ENCODE assay signal across 8 cellular contexts in genomic region chr5:121962347-121962670, GRCh38. TPM values are rescaled to one million over a fixed set of nuclear protein-coding genes. Genes with fewer than 3 reads are reported as not detected.
DNase-seq lines count a peak whose midpoint lies in the region; ATAC-seq and TF ChIP-seq lines count a peak whose summit lies in the region.

No MANE protein-coding gene starts in this region.

- H3K4me3 ChIP-seq in RWPE2 (ENCODE audit: severe bottlenecking) (peak overlapping the region; percentile 76), fibroblast of villous mesenchyme (ENCODE audit: low read depth, low read length) (peak overlapping the region; percentile 95), skeletal muscle tissue (ENCODE audit: low read length in 3 of 3) (peak overlapping the region; percentile 78 to 97 (median 91))

- H3K4me1 Mint-ChIP-seq in activated CD4-positive, alpha-beta T cell treated with anti-CD3 and anti-CD28 coated beads, Interleukin-2, amount 10 ng/mL, durations not matched to agents 7 days and 5 days = peaks cover 38% of the 10 kb centered on the region

- POLR2A ChIA-PET in activated CD4-positive, alpha-beta T cell treated with anti-CD3 and anti-CD28 coated beads, Interleukin-2, amount 10 ng/mL, durations not matched to agents 7 days and 5 days (lab: Charles Lee) = interaction anchor here (0.6 kb wide), 1 partner anchor 132 kb away, joined by 4 read pairs; no protein-coding TSS in a partner anchor

- H3K36me3 ChIP-seq in RWPE2 (ENCODE audit: low read depth) (no peaks in the 10 kb centered on the region), skeletal muscle tissue (ENCODE audit: control insufficient read depth in 3 of 3, insufficient read depth in 3 of 3, low read length in 3 of 3) (no peaks in the 10 kb centered on the region)

- CTCF ChIA-PET in activated CD4-positive, alpha-beta T cell treated with anti-CD3 and anti-CD28 coated beads, Interleukin-2, amount 10 ng/mL, durations not matched to agents 7 days and 5 days (lab: Charles Lee) = no interaction called here

- peaks cover 7% of the 10 kb centered on the region for H3K27me3 Mint-ChIP-seq in activated CD4-positive, alpha-beta T cell treated with anti-CD3 and anti-CD28 coated beads, Interleukin-2, amount 10 ng/mL, durations not matched to agents 7 days and 5 days

- H3K9me3 Mint-ChIP-seq in activated CD4-positive, alpha-beta T cell treated with anti-CD3 and anti-CD28 coated beads, Interleukin-2, amount 10 ng/mL, durations not matched to agents 7 days and 5 days = no peaks in the 10 kb centered on the region

- ATAC-seq in HG02870 (IDR thresholded peaks at IDR 0.05; ENCODE audit: unreplicated experiment) (peak; percentile 62), RWPE2 (ENCODE audit: low read depth) (peak; percentile 2; the same call in 2 of the 3 replicates)

- peaks cover 5% of the 10 kb centered on the region for H3K4me1 ChIP-seq in RWPE2 (ENCODE audit: insufficient read depth, poor library complexity, severe bottlenecking)
- H3K4me1 ChIP-seq in skeletal muscle tissue (ENCODE audit: control insufficient read depth in 3 of 3, insufficient read depth in 3 of 3, low read length in 3 of 3) = peaks cover 5 to 10% (median 10%) of the 10 kb centered on the region in 3 donors

- peak overlapping the region; percentile 93 for H3K27ac Mint-ChIP-seq in activated CD4-positive, alpha-beta T cell treated with anti-CD3 and anti-CD28 coated beads, Interleukin-2, amount 10 ng/mL, durations not matched to agents 7 days and 5 days

- H3K27ac ChIP-seq in RWPE2 (ENCODE audit: poor library complexity, severe bottlenecking) (peak overlapping the region; percentile 52), skeletal muscle tissue (ENCODE audit: low read depth, low read length) (peak overlapping the region; percentile 82)

- no peaks in the 10 kb centered on the region for H3K9me3 ChIP-seq in RWPE2 (ENCODE audit: severe bottlenecking)
- H3K9me3 ChIP-seq in skeletal muscle tissue (ENCODE audit: control insufficient read depth in 3 of 3, low read length in 3 of 3) = no peaks in the 10 kb centered on the region

- peaks cover 8% of the 10 kb centered on the region for H3K27me3 ChIP-seq in RWPE2 (ENCODE audit: insufficient read depth, poor library complexity, severe bottlenecking)
- H3K27me3 ChIP-seq in skeletal muscle tissue (ENCODE audit: control insufficient read depth in 3 of 3, insufficient read depth in 3 of 3, low read length in 3 of 3) = peaks cover 0 to 3% (median 0%) of the 10 kb centered on the region in 3 donors

- TF ChIP-seq CTCF in RWPE2 (IDR thresholded peaks at IDR 0.05; ENCODE audit: poor library complexity, severe bottlenecking) (no peak), fibroblast of villous mesenchyme (IDR thresholded peaks at IDR 0.05; ENCODE audit: insufficient read depth, low read depth, low read length) (no peak)

- peak overlapping the region; percentile 97 for H3K4me3 Mint-ChIP-seq in activated CD4-positive, alpha-beta T cell treated with anti-CD3 and anti-CD28 coated beads, Interleukin-2, amount 10 ng/mL, durations not matched to agents 7 days and 5 days

- peaks cover 12% of the 10 kb centered on the region for H3K36me3 Mint-ChIP-seq in activated CD4-positive, alpha-beta T cell treated with anti-CD3 and anti-CD28 coated beads, Interleukin-2, amount 10 ng/mL, durations not matched to agents 7 days and 5 days (ENCODE audit: low read depth)

- H3K9ac ChIP-seq in skeletal muscle tissue (ENCODE audit: low read depth in 1 of 3, low read length in 3 of 3) = peak overlapping the region; percentile 76 to 79 (median 77)

- DNase-seq in activated CD4-positive, alpha-beta T cell treated with anti-CD3 and anti-CD28 coated beads, Interleukin-2, amount 10 ng/mL, durations not matched to agents 7 days and 5 days = no peak
- no peak for DNase-seq in activated CD4-positive, alpha-beta T cell treated with anti-CD3 and anti-CD28 coated beads for 1 hour
- DNase-seq in RWPE2 (ENCODE audit: low spot score) = no peak
- DNase-seq in fibroblast of villous mesenchyme (ENCODE audit: low read depth) = no peak
- no peak for DNase-seq in NCI-H510A treated with DMSO at 0.1 percent for 48 hours (lab: John Stamatoyannopoulos, UW)
- no peak for DNase-seq in RKO (ENCODE audit: low spot score)

RNA-seq across cellular contexts. Expression of gene SRFBP1, which starts 0.5 kb away (rescaled TPM):
- 10 to 100 TPM; 10.1 to 12.1 TPM for total RNA-seq in activated CD4-positive, alpha-beta T cell treated with anti-CD3 and anti-CD28 coated beads, Interleukin-2, amount 10 ng/mL, durations not matched to agents 7 days and 5 days
- total RNA-seq in fibroblast of villous mesenchyme (14.2 and 25.5 TPM in 2 replicates), skeletal muscle tissue (20.4 TPM)
